In genomic region chr3:36891651-36892268, GRCh38 we compare ENCODE assay signal across 1 cellular context.
TF ChIP-seq lines count a peak whose summit lies in the region.

No MANE protein-coding gene starts in this region.

TF ChIP-seq in GM12878, 131 proteins besides CTCF, POLR2A, EP300 and RAD21 (continued from another document):
- TF ChIP-seq ZBTB40 (IDR thresholded peaks at IDR 0.05; ENCODE audit: borderline replicate concordance) = no peak
- TF ChIP-seq ZNF687 (IDR thresholded peaks at IDR 0.05) = no peak
- peak; percentile 99 for TF ChIP-seq MEF2B (IDR thresholded peaks at IDR 0.05; ENCODE audit: partially characterized antibody, poor library complexity, severe bottlenecking)
- no peak for TF ChIP-seq BRCA1 (IDR thresholded peaks at IDR 0.05; ENCODE audit: low read depth, low read length)
- TF ChIP-seq IKZF2 (IDR thresholded peaks at IDR 0.05) = peak; percentile 35 to 50; a peak in 2 of 4 replicates
- TF ChIP-seq TCF12 (IDR thresholded peaks at IDR 0.05; ENCODE audit: low read depth, low read length) = 0 out of 2 replicates have a peak, but pooled peaks have one; percentile 3
- TF ChIP-seq TBL1XR1 (IDR thresholded peaks at IDR 0.05; ENCODE audit: low read depth, low read length) = no peak
- peak; percentile 76 for TF ChIP-seq CUX1 (IDR thresholded peaks at IDR 0.05; ENCODE audit: insufficient replicate concordance, low read depth, low read length)
- no peak for TF ChIP-seq MAX (IDR thresholded peaks at IDR 0.05; ENCODE audit: low read depth, low read length)
- TF ChIP-seq GATAD2B (conservative IDR thresholded peaks at IDR 0.05; ENCODE audit: low read depth) = peak; percentile 59
- 0 out of 2 replicates have a peak, but pooled peaks have one; percentile 15 for TF ChIP-seq ATF2 (IDR thresholded peaks at IDR 0.05; ENCODE audit: low read length)
- no peak for TF ChIP-seq ESRRA (IDR thresholded peaks at IDR 0.05; ENCODE audit: low read length)
- 0 out of 2 replicates have a peak, but pooled peaks have one; percentile 56 for TF ChIP-seq YBX1 (IDR thresholded peaks at IDR 0.05)
- TF ChIP-seq IKZF1 (conservative IDR thresholded peaks at IDR 0.05) = peak; percentile 40
- no peak for TF ChIP-seq ZBTB33 (IDR thresholded peaks at IDR 0.05)
- no peak for TF ChIP-seq CBX5 (IDR thresholded peaks at IDR 0.05; ENCODE audit: low read depth)
- peak; percentile 31; the same call in 1 of the 2 replicates for TF ChIP-seq MTA2 (IDR thresholded peaks at IDR 0.05; ENCODE audit: low read depth)
- TF ChIP-seq RELB (IDR thresholded peaks at IDR 0.05; ENCODE audit: low read depth) = 0 out of 2 replicates have a peak, but pooled peaks have one; percentile 21
- 0 out of 2 replicates have a peak, but pooled peaks have one; percentile 28 for TF ChIP-seq DPF2 (IDR thresholded peaks at IDR 0.05)
- TF ChIP-seq PAX5 (IDR thresholded peaks at IDR 0.05; ENCODE audit: borderline replicate concordance, low read depth, low read length) = 0 out of 2 replicates have a peak, but pooled peaks have one; percentile 17
